Comparison of ENCODE assay signal across 6 cellular contexts in genomic region chr1:149278156-149278555, GRCh38.
DNase-seq lines count a peak whose midpoint lies in the region; ATAC-seq and TF ChIP-seq lines count a peak whose summit lies in the region.
"Not testable (repeated sequence)": the region's sequence is repeated elsewhere in the genome, so short reads cannot be mapped to it uniquely, and the experiment has no call there.

No MANE protein-coding gene starts in this region.

- not testable (repeated sequence) for H3K27ac Mint-ChIP-seq in activated T-helper 17 cell treated with anti-CD3 and anti-CD28 coated beads, Interleukin-2, amount 50 U/mL, for 72 hours

- intact Hi-C loops in left lung (cut with DNase I); gastrocnemius medialis (cut with DNase I; ENCODE audit: low total_unique reads); aorta (cut with DNase I): not testable (repeated sequence)

- not testable (repeated sequence) for H3K4me1 ChIP-seq in RWPE2 (ENCODE audit: insufficient read depth, poor library complexity, severe bottlenecking); gastroesophageal sphincter; left lung; gastrocnemius medialis; aorta (ENCODE audit: control insufficient read depth in 1 of 2, insufficient read depth in 2 of 2, low read length in 2 of 2)

- H3K27ac ChIP-seq in RWPE2 (ENCODE audit: poor library complexity, severe bottlenecking); gastroesophageal sphincter; left lung; gastrocnemius medialis; aorta (ENCODE audit: low read depth in 1 of 2, low read length in 2 of 2): not testable (repeated sequence)

- not testable (repeated sequence) for TF ChIP-seq CTCF in RWPE2 (IDR thresholded peaks at IDR 0.05; ENCODE audit: poor library complexity, severe bottlenecking); gastroesophageal sphincter (IDR thresholded peaks at IDR 0.05); left lung (IDR thresholded peaks at IDR 0.05); gastrocnemius medialis (IDR thresholded peaks at IDR 0.05 in 4 of 5, conservative IDR thresholded peaks at IDR 0.05 in 1 of 5)

- H3K27me3 Mint-ChIP-seq in activated T-helper 17 cell treated with anti-CD3 and anti-CD28 coated beads, Interleukin-2, amount 50 U/mL, for 72 hours = not testable (repeated sequence)

- not testable (repeated sequence) for H3K9me3 ChIP-seq in RWPE2 (ENCODE audit: severe bottlenecking); gastroesophageal sphincter; left lung; gastrocnemius medialis; aorta (ENCODE audit: control insufficient read depth, low read length)

- DNase-seq in RWPE2 (ENCODE audit: low spot score); left lung; gastrocnemius medialis; aorta: not testable (repeated sequence)

- not testable (repeated sequence) for TF ChIP-seq EP300 in gastroesophageal sphincter (IDR thresholded peaks at IDR 0.05)

- H3K36me3 ChIP-seq in RWPE2 (ENCODE audit: low read depth); gastroesophageal sphincter; left lung; gastrocnemius medialis; aorta (ENCODE audit: control insufficient read depth in 1 of 2, insufficient read depth in 2 of 2, low read length in 1 of 2): not testable (repeated sequence)

- H3K9me3 Mint-ChIP-seq in activated T-helper 17 cell treated with anti-CD3 and anti-CD28 coated beads, Interleukin-2, amount 50 U/mL, for 72 hours = not testable (repeated sequence)

- not testable (repeated sequence) for H3K4me1 Mint-ChIP-seq in activated T-helper 17 cell treated with anti-CD3 and anti-CD28 coated beads, Interleukin-2, amount 50 U/mL, for 72 hours

- H3K4me3 Mint-ChIP-seq in activated T-helper 17 cell treated with anti-CD3 and anti-CD28 coated beads, Interleukin-2, amount 50 U/mL, for 72 hours = not testable (repeated sequence)

- WGBS in gastroesophageal sphincter (ENCODE audit: low coverage in 1 of 2), 2 donors = no CpG with 5 or more reads among the region's 2 CpGs
- no CpG with 5 or more reads among the region's 2 CpGs for WGBS in aorta, 2 donors

- TF ChIP-seq POLR2A in gastroesophageal sphincter (IDR thresholded peaks at IDR 0.05); gastrocnemius medialis (IDR thresholded peaks at IDR 0.05): not testable (repeated sequence)

- in situ Hi-C loops in gastrocnemius medialis (cut with MboI; ENCODE audit: low sequenced_read_pairs in 4 of 4) = not testable (repeated sequence)

- H3K36me3 Mint-ChIP-seq in activated T-helper 17 cell treated with anti-CD3 and anti-CD28 coated beads, Interleukin-2, amount 50 U/mL, for 72 hours (ENCODE audit: low read depth) = not testable (repeated sequence)

- ATAC-seq in RWPE2 (ENCODE audit: low read depth) (peak; percentile 40; the same call in 2 of the 3 replicates), gastroesophageal sphincter (peak; percentile 89), left lung (peak; percentile 40), gastrocnemius medialis (peak; percentile 55 to 76), aorta (ENCODE audit: low FRiP score) (peak; percentile 74)
- ATAC-seq in activated T-helper 17 cell treated with anti-CD3 and anti-CD28 coated beads, Interleukin-2, amount 50 U/mL, for 72 hours (replicated peaks) = peak; percentile 16

- not testable (repeated sequence) for H3K4me3 ChIP-seq in RWPE2 (ENCODE audit: severe bottlenecking); gastroesophageal sphincter; left lung; gastrocnemius medialis; aorta (ENCODE audit: low read length in 2 of 2)

- H3K27me3 ChIP-seq in RWPE2 (ENCODE audit: insufficient read depth, poor library complexity, severe bottlenecking); gastroesophageal sphincter; left lung; gastrocnemius medialis; aorta (ENCODE audit: control insufficient read depth in 1 of 2, insufficient read depth in 2 of 2, low read length in 1 of 2): not testable (repeated sequence)

Comparison
In these comparisons a context has a peak if more than half of its experiments do, and no peak if none do; other contexts are left out.
1. ATAC-seq: peak in every context shown above with its lines; median percentile 89 in gastroesophageal sphincter; 74 in aorta; 66 in gastrocnemius medialis; 40 in RWPE2; 40 in left lung; 16 in activated T-helper 17 cell treated with anti-CD3 and anti-CD28 coated beads, Interleukin-2, amount 50 U/mL, for 72 hours.